In genomic region chr1:39573097-39573465, GRCh38 we compare ENCODE assay signal across 13 cellular contexts. TPM values are rescaled to one million over a fixed set of nuclear protein-coding genes. Genes with fewer than 3 reads are reported as not detected.
DNase-seq lines count a peak whose midpoint lies in the region; ATAC-seq and TF ChIP-seq lines count a peak whose summit lies in the region.
"Had no signal": no experiment of that assay in that cellular context is flagged by ENCODE, and none has a peak within 500 bp of the region (broad histone marks: within the 10 kb centered on the region; RNA-seq: fewer than 3 reads in every experiment).

No MANE protein-coding gene starts in this region.

- H3K36me3 Mint-ChIP-seq in WTC11 = peaks cover 72% of the 10 kb centered on the region

- H3K4me3 Mint-ChIP-seq in WTC11 = peak overlapping the region; percentile 85
- peak overlapping the region; percentile 90 to 97 for H3K4me3 Mint-ChIP-seq in stimulated activated naive CD8-positive, alpha-beta T cell treated with anti-CD3 and anti-CD28 coated beads, Interleukin-15, amount 100 ng/mL, for 72 hours

- H3K27ac Mint-ChIP-seq in WTC11 = no peak overlapping the region
- H3K27ac Mint-ChIP-seq in stimulated activated naive CD8-positive, alpha-beta T cell treated with anti-CD3 and anti-CD28 coated beads, Interleukin-15, amount 100 ng/mL, for 72 hours = no peak overlapping the region

- H3K36me3 ChIP-seq in right atrium auricular region = peaks cover 70% of the 10 kb centered on the region

- H3K9me3 ChIP-seq in right atrium auricular region = no peaks in the 10 kb centered on the region
- H3K9me3 ChIP-seq: gastroesophageal sphincter, prostate gland had no signal

- CTCF ChIA-PET in WTC11 (lab: Charles Lee) = interaction anchor here (1.1 to 2.1 kb wide), 5 partner anchors 10 to 162 kb away, joined by 3 to 9 read pairs (median 4); no protein-coding TSS in a partner anchor

- no peak for ATAC-seq in WTC11
- no peak for ATAC-seq in stimulated activated naive CD8-positive, alpha-beta T cell treated with anti-CD3 and anti-CD28 coated beads, Interleukin-15, amount 100 ng/mL, for 72 hours
- no peak for ATAC-seq in sciatic nerve
- no peak for ATAC-seq in HG02763 (IDR thresholded peaks at IDR 0.05; ENCODE audit: unreplicated experiment)
- ATAC-seq: gastroesophageal sphincter had no signal

- DNase-seq in right atrium auricular region (ENCODE audit: low spot score) (no peak), cardiac septum (ENCODE audit: low spot score) (no peak), WTC11 (ENCODE audit: low spot score) (no peak), foreskin fibroblast (no peak), NCI-H524 (lab: John Stamatoyannopoulos, UW) (no peak), sciatic nerve (ENCODE audit: low spot score) (no peak)
- DNase-seq in stimulated activated naive CD8-positive, alpha-beta T cell treated with anti-CD3 and anti-CD28 coated beads, Interleukin-15, amount 100 ng/mL, for 72 hours = no peak
- DNase-seq: activated gamma-delta T cell, NCI-H1417 treated with DMSO at 0.1 percent for 48 hours, SHP77 had no signal

- H3K4me3 ChIP-seq in right atrium auricular region (peak overlapping the region; percentile 62 to 68), foreskin fibroblast (ENCODE audit: low read depth in 1 of 2, low read length in 2 of 2) (peak overlapping the region; percentile 57 to 71)

- H3K27me3 Mint-ChIP-seq in WTC11 (ENCODE audit: low read depth) = no peaks in the 10 kb centered on the region
- H3K27me3 Mint-ChIP-seq in stimulated activated naive CD8-positive, alpha-beta T cell treated with anti-CD3 and anti-CD28 coated beads, Interleukin-15, amount 100 ng/mL, for 72 hours = no peaks in the 10 kb centered on the region

- peak overlapping the region; percentile 88 to 91 for H3K27ac ChIP-seq in right atrium auricular region
- H3K27ac ChIP-seq: prostate gland had no signal

- H3K4me1 Mint-ChIP-seq in WTC11 = peaks cover 27% of the 10 kb centered on the region
- peaks cover 60% of the 10 kb centered on the region for H3K4me1 Mint-ChIP-seq in stimulated activated naive CD8-positive, alpha-beta T cell treated with anti-CD3 and anti-CD28 coated beads, Interleukin-15, amount 100 ng/mL, for 72 hours

- H3K27me3 ChIP-seq in right atrium auricular region = no peaks in the 10 kb centered on the region
- H3K27me3 ChIP-seq: gastroesophageal sphincter had no signal

- intact Hi-C loops in cardiac septum (cut with DNase I) = no loop called here
- intact Hi-C loops in sciatic nerve (cut with DNase I) = no loop called here

- POLR2A ChIA-PET in WTC11 (lab: Charles Lee) = no interaction called here

- H3K9me3 Mint-ChIP-seq in WTC11 = no peaks in the 10 kb centered on the region
- no peaks in the 10 kb centered on the region for H3K9me3 Mint-ChIP-seq in stimulated activated naive CD8-positive, alpha-beta T cell treated with anti-CD3 and anti-CD28 coated beads, Interleukin-15, amount 100 ng/mL, for 72 hours

- no peak for TF ChIP-seq CTCF in right atrium auricular region (IDR thresholded peaks at IDR 0.05)
- no peak for TF ChIP-seq CTCF in WTC11 (IDR thresholded peaks at IDR 0.05)
- no peak for TF ChIP-seq CTCF in foreskin fibroblast (IDR thresholded peaks at IDR 0.05; ENCODE audit: low read depth, low read length)

- peaks cover 0 to 34% of the 10 kb centered on the region in 2 donors for H3K4me1 ChIP-seq in right atrium auricular region

TF ChIP-seq in WTC11, 78 proteins besides CTCF, POLR2A, EP300 and RAD21:
- TF ChIP-seq CREB1 (CRISPR knock-in tag; IDR thresholded peaks at IDR 0.05) = no peak
- TF ChIP-seq, protein P1, sequence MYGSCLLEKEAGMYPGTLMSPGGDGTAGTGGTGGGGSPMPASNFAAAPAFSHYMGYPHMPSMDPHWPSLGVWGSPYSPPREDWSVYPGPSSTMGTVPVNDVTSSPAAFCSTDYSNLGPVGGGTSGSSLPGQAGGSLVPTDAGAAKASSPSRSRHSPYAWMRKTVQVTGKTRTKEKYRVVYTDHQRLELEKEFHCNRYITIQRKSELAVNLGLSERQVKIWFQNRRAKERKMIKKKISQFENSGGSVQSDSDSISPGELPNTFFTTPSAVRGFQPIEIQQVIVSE (CRISPR knock-in tag; IDR thresholded peaks at IDR 0.05; ENCODE audit: borderline replicate concordance) = no peak

RNA-seq across cellular contexts. Expression of gene PABPC4, which starts 3.5 kb away (rescaled TPM):
- total RNA-seq in right atrium auricular region (100 to 1,000 TPM; 199 to 219 TPM), cardiac septum (239 TPM), WTC11 (2021) (269 to 293 TPM (median 271 TPM) in 3 replicates), sciatic nerve (168 TPM)
